In the genomic region with DNA sequence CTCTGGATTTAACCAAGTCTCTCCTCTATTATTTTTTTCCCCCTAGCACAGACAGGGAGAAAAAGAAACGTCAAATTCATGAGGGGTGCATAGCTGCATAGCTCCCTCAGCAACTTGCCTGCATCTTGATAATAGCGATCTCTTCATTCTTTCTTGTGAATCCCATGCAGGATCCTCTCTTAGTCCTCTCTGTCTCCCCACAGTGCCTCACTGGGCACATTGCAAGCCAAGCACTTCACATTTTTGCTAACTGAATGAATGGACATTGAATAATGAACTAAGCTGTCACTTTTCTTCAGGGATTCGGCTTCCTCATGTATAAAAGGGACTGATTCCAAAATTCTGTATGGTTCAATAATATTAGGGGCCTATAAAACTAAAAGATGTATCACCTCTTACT, we compare ENCODE assay signal across 8 cellular contexts. TPM values are rescaled to one million over a fixed set of nuclear protein-coding genes. Genes with fewer than 3 reads are reported as not detected.
DNase-seq lines count a peak whose midpoint lies in the region; ATAC-seq and TF ChIP-seq lines count a peak whose summit lies in the region.

No MANE protein-coding gene starts in this region.

- no peak overlapping the region for H3K4me3 Mint-ChIP-seq in activated T-helper 17 cell treated with anti-CD3 and anti-CD28 coated beads, Interleukin-2, amount 50 U/mL, for 72 hours

- H3K27me3 Mint-ChIP-seq in activated T-helper 17 cell treated with anti-CD3 and anti-CD28 coated beads, Interleukin-2, amount 50 U/mL, for 72 hours: peaks cover 28% of the 10 kb centered on the region

- no peaks in the 10 kb centered on the region for H3K36me3 Mint-ChIP-seq in activated T-helper 17 cell treated with anti-CD3 and anti-CD28 coated beads, Interleukin-2, amount 50 U/mL, for 72 hours (ENCODE audit: low read depth)

- no peaks in the 10 kb centered on the region for H3K4me1 Mint-ChIP-seq in activated T-helper 17 cell treated with anti-CD3 and anti-CD28 coated beads, Interleukin-2, amount 50 U/mL, for 72 hours

- no peak overlapping the region for H3K27ac Mint-ChIP-seq in activated T-helper 17 cell treated with anti-CD3 and anti-CD28 coated beads, Interleukin-2, amount 50 U/mL, for 72 hours

- H3K27ac ChIP-seq in C4-2B: no peak overlapping the region

- no peak overlapping the region for H3K4me3 ChIP-seq in astrocyte of the spinal cord (ENCODE audit: low read depth, low read length)

- DNase-seq in Kasumi-1 (lab: John Stamatoyannopoulos, UW) (peak; percentile 22 to 30), astrocyte of the spinal cord (ENCODE audit: low read depth, low spot score) (peak; percentile 72), kidney glomerular epithelial cell (lab: John Stamatoyannopoulos, UW) (peak; percentile 74), NCI-H2227 (lab: John Stamatoyannopoulos, UW; ENCODE audit: unreplicated experiment) (no peak)
- DNase-seq in stimulated activated CD4-positive, alpha-beta T cell treated with anti-CD3 and anti-CD28 coated beads, Interleukin-1b, Interleukin-23, amount 100 ng/mL, for 48 hours: no peak
- no peak for DNase-seq in activated CD4-positive, alpha-beta T cell treated with anti-CD3 and anti-CD28 coated beads for 1 hour

- ATAC-seq in activated T-helper 17 cell treated with anti-CD3 and anti-CD28 coated beads, Interleukin-2, amount 50 U/mL, for 72 hours (replicated peaks): no peak

- no peaks in the 10 kb centered on the region for H3K9me3 Mint-ChIP-seq in activated T-helper 17 cell treated with anti-CD3 and anti-CD28 coated beads, Interleukin-2, amount 50 U/mL, for 72 hours

- TF ChIP-seq CTCF in C4-2B (conservative IDR thresholded peaks at IDR 0.05) (peak; percentile 41), astrocyte of the spinal cord (IDR thresholded peaks at IDR 0.05; ENCODE audit: low read depth, low read length) (peak; percentile 87)

- in situ Hi-C loops in astrocyte of the spinal cord (cut with HindIII; ENCODE audit: low sequenced_read_pairs): no loop called here

RNA-seq across cellular contexts. Expression of a gene that starts 2.9 kb away (rescaled TPM):
- total RNA-seq in activated T-helper 17 cell treated with anti-CD3 and anti-CD28 coated beads, Interleukin-2, amount 50 U/mL, for 72 hours: under 1 TPM; 0.09 to 0.13 TPM

Comparison
In these comparisons a context has a peak if more than half of its experiments do, and no peak if none do; other contexts are left out.
1. DNase-seq: peak in Kasumi-1 (2 of 2), astrocyte of the spinal cord (single experiment) and kidney glomerular epithelial cell (single experiment); none in stimulated activated CD4-positive, alpha-beta T cell treated with anti-CD3 and anti-CD28 coated beads, Interleukin-1b, Interleukin-23, amount 100 ng/mL, for 48 hours (single experiment), activated CD4-positive, alpha-beta T cell treated with anti-CD3 and anti-CD28 coated beads for 1 hour (single experiment) and NCI-H2227 (single experiment).